ENCODE assay signal across 1 cellular context in genomic region chr9:12702160-12702758, GRCh38.
TF ChIP-seq lines count a peak whose summit lies in the region.

No MANE protein-coding gene starts in this region.

TF ChIP-seq in endothelial cell of umbilical vein, 7 proteins besides CTCF, POLR2A, EP300 and RAD21:
- TF ChIP-seq JUN (IDR thresholded peaks at IDR 0.05; ENCODE audit: borderline replicate concordance, insufficient read depth, insufficient read length, low read depth) (no peak), GATA2 (IDR thresholded peaks at IDR 0.05; ENCODE audit: insufficient read depth, insufficient read length, low read depth, low read length) (no peak), MYC (IDR thresholded peaks at IDR 0.05; ENCODE audit: low read depth, low read length) (no peak), EZH2 (IDR thresholded peaks at IDR 0.05; ENCODE audit: borderline replicate concordance, low read depth, low read length, severe bottlenecking) (no peak), POLR2AphosphoS5 (IDR thresholded peaks at IDR 0.05; ENCODE audit: insufficient read depth, low read depth, low read length) (no peak)
